ENCODE assay signal across 32 cellular contexts in the genomic region with DNA sequence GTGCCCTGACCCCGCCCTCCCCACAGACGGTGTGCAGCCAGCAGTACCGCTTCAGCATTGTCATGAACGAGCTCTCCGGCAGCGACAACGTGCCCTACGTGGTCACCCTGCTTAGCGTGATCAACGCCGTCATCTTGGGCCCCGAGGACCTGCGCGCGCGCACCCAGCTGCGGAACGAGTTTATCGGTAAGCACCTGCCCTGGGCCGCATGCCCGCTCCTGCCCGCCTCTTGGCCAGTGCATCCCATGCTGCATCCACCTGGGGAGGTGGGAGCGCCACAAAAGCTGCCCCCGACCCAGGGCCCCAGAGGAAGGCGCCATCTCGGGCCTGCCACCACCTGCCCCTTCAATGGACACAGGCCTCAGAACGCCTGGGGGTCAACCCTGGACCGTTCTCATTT.
"Had no signal": no experiment of that assay in that cellular context is flagged by ENCODE, and none has a peak within 500 bp of the region (broad histone marks: within the 10 kb centered on the region; RNA-seq: fewer than 3 reads in every experiment).

No MANE protein-coding gene starts in this region.

- ATAC-seq: gastroesophageal sphincter; left colon; naive thymus-derived CD4-positive, alpha-beta T cell; psoas muscle; T-helper 17 cell had no signal

- H3K36me3 ChIP-seq: cardiac muscle cell had no signal

- H3K4me1 Mint-ChIP-seq: activated CD4-positive, alpha-beta T cell treated with anti-CD3 and anti-CD28 coated beads, Interleukin-2, amount 10 ng/mL, durations not matched to agents 24 days and 14 days; T-helper 17 cell had no signal

- H3K4me3 ChIP-seq: adrenal gland, ascending aorta, cardiac muscle cell, gastroesophageal sphincter, hepatocyte, psoas muscle, smooth muscle cell, testis had no signal

- H3K27me3 Mint-ChIP-seq: activated CD4-positive, alpha-beta memory T cell treated with anti-CD3 and anti-CD28 coated beads for 36 hours; activated CD4-positive, alpha-beta T cell treated with anti-CD3 and anti-CD28 coated beads, Interleukin-2, amount 10 ng/mL, durations not matched to agents 24 days and 14 days; activated naive CD8-positive, alpha-beta T cell treated with anti-CD3 and anti-CD28 coated beads for 36 hours; brain; naive thymus-derived CD4-positive, alpha-beta T cell; T-helper 17 cell had no signal

- H3K4me3 Mint-ChIP-seq: activated CD4-positive, alpha-beta memory T cell treated with anti-CD3 and anti-CD28 coated beads for 36 hours; activated CD4-positive, alpha-beta T cell treated with anti-CD3 and anti-CD28 coated beads, Interleukin-2, amount 10 ng/mL, durations not matched to agents 24 days and 14 days; activated naive CD4-positive, alpha-beta T cell treated with anti-CD3 and anti-CD28 coated beads for 36 hours; activated naive CD8-positive, alpha-beta T cell treated with anti-CD3 and anti-CD28 coated beads for 36 hours; activated T-helper 1 cell treated with anti-CD3 and anti-CD28 coated beads, Interleukin-12 subunit alpha, Interleukin-12 subunit beta, Interleukin-2, Interleukin-4 antibody, amounts not matched to agents 30 ng/mL and 10 ng/mL and 1 ng/mL, durations not matched to agents 14 hours and 24 hours and 36 hours; brain; naive thymus-derived CD4-positive, alpha-beta T cell; T-helper 17 cell had no signal

- H3K27ac ChIP-seq: adrenal gland, ascending aorta, cardiac muscle cell, hepatocyte, parathyroid adenoma, psoas muscle, testis had no signal

- H3K9me3 Mint-ChIP-seq: activated CD4-positive, alpha-beta memory T cell treated with anti-CD3 and anti-CD28 coated beads for 36 hours; activated CD4-positive, alpha-beta T cell treated with anti-CD3 and anti-CD28 coated beads, Interleukin-2, amount 10 ng/mL, durations not matched to agents 24 days and 14 days; activated naive CD4-positive, alpha-beta T cell treated with anti-CD3 and anti-CD28 coated beads for 36 hours; activated naive CD8-positive, alpha-beta T cell treated with anti-CD3 and anti-CD28 coated beads for 36 hours; activated T-helper 1 cell treated with anti-CD3 and anti-CD28 coated beads, Interleukin-12 subunit alpha, Interleukin-12 subunit beta, Interleukin-2, Interleukin-4 antibody, amounts not matched to agents 30 ng/mL and 10 ng/mL and 1 ng/mL, durations not matched to agents 14 hours and 24 hours and 36 hours; naive thymus-derived CD4-positive, alpha-beta T cell had no signal

- H3K4me1 ChIP-seq: parathyroid adenoma, psoas muscle had no signal

- H3K4me2 ChIP-seq: hepatocyte, smooth muscle cell had no signal

- H2AFZ ChIP-seq: hepatocyte, parathyroid adenoma had no signal

- H3K9ac ChIP-seq: parathyroid adenoma had no signal

- DNase-seq: activated CD4-positive, alpha-beta memory T cell treated with anti-CD3 and anti-CD28 coated beads for 36 hours; activated CD4-positive, alpha-beta T cell treated with anti-CD3 and anti-CD28 coated beads, Interleukin-2, amount 10 ng/mL, durations not matched to agents 24 days and 14 days; activated CD4-positive, CD25-positive, alpha-beta regulatory T cell treated with anti-CD3 and anti-CD28 coated beads, Interleukin-2, amount 50 U/mL, for 72 hours; activated CD8-positive, alpha-beta memory T cell treated with anti-CD3 and anti-CD28 coated beads, Interleukin-2, amount 50 U/mL, for 4 hours; activated effector memory CD4-positive, alpha-beta T cell treated with anti-CD3 and anti-CD28 coated beads, Interleukin-2, amount 50 U/mL, for 16 hours; activated naive CD4-positive, alpha-beta T cell treated with anti-CD3 and anti-CD28 coated beads for 36 hours; activated naive CD8-positive, alpha-beta T cell treated with anti-CD3 and anti-CD28 coated beads for 36 hours; activated T-cell treated with anti-CD3 and anti-CD28 coated beads, Interleukin-2, amount 50 U/mL, for 1 hour; adrenal gland; cortex of kidney; left colon; naive thymus-derived CD4-positive, alpha-beta T cell; psoas muscle; stimulated activated CD4-positive, alpha-beta T cell treated with anti-CD3 and anti-CD28 coated beads, Interleukin-1b, Interleukin-23, amount 100 ng/mL, for 48 hours; stimulated activated CD4-positive, alpha-beta T cell treated with anti-CD3 and anti-CD28 coated beads, Interleukin-4, amount 100 ng/mL, for 4 hours; stimulated activated CD8-positive, alpha-beta memory T cell treated with anti-CD3 and anti-CD28 coated beads, Interleukin-4, amount 100 ng/mL, for 48 hours; stimulated activated naive CD4-positive, alpha-beta T cell; T-helper 17 cell; T1000; testis; trophoblast cell had no signal

- FAIRE-seq: endothelial cell of umbilical vein, keratinocyte, urothelium cell line had no signal

- H3K27ac Mint-ChIP-seq: activated CD4-positive, alpha-beta memory T cell treated with anti-CD3 and anti-CD28 coated beads for 36 hours; activated CD4-positive, alpha-beta T cell treated with anti-CD3 and anti-CD28 coated beads, Interleukin-2, amount 10 ng/mL, durations not matched to agents 24 days and 14 days; activated naive CD4-positive, alpha-beta T cell treated with anti-CD3 and anti-CD28 coated beads for 36 hours; activated naive CD8-positive, alpha-beta T cell treated with anti-CD3 and anti-CD28 coated beads for 36 hours; activated T-helper 1 cell treated with anti-CD3 and anti-CD28 coated beads, Interleukin-12 subunit alpha, Interleukin-12 subunit beta, Interleukin-2, Interleukin-4 antibody, amounts not matched to agents 30 ng/mL and 10 ng/mL and 1 ng/mL, durations not matched to agents 14 hours and 24 hours and 36 hours; brain; naive thymus-derived CD4-positive, alpha-beta T cell; T-helper 17 cell had no signal

- H3K27me3 ChIP-seq: adrenal gland, ascending aorta, cardiac muscle cell, gastroesophageal sphincter, hepatocyte, testis had no signal

- H3K9me3 ChIP-seq: adrenal gland, ascending aorta, gastroesophageal sphincter, psoas muscle, testis had no signal

- H3K79me2 ChIP-seq: parathyroid adenoma had no signal
